In genomic region chr21:43262427-43262826, GRCh38 we compare ENCODE assay signal across 15 cellular contexts.
DNase-seq lines count a peak whose midpoint lies in the region; ATAC-seq and TF ChIP-seq lines count a peak whose summit lies in the region.
"Had no signal": no experiment of that assay in that cellular context is flagged by ENCODE, and none has a peak within 500 bp of the region (broad histone marks: within the 10 kb centered on the region; RNA-seq: fewer than 3 reads in every experiment).

No MANE protein-coding gene starts in this region.

- no peak overlapping the region for H3K4me3 ChIP-seq in lower lobe of right lung
- H3K4me3 ChIP-seq: HAP-1 had no signal

- no peaks in the 10 kb centered on the region for H3K9me3 ChIP-seq in lower lobe of right lung
- H3K9me3 ChIP-seq: HAP-1 had no signal

- no peaks in the 10 kb centered on the region for H3K4me1 Mint-ChIP-seq in type B pancreatic cell (ENCODE audit: unreplicated experiment)
- H3K4me1 Mint-ChIP-seq: WTC11 had no signal

- TF ChIP-seq CTCF in lower lobe of right lung (IDR thresholded peaks at IDR 0.05) (no peak), type B pancreatic cell (conservative IDR thresholded peaks at IDR 0.05) (no peak)

- intact Hi-C loops in lower lobe of right lung (cut with DNase I) = no loop called here

- no peaks in the 10 kb centered on the region for H3K4me1 ChIP-seq in lower lobe of right lung
- H3K4me1 ChIP-seq: HAP-1 had no signal

- no peak overlapping the region for H3K4me3 Mint-ChIP-seq in type B pancreatic cell
- H3K4me3 Mint-ChIP-seq: WTC11 had no signal

- peak; percentile 88 to 91 for ATAC-seq in lower lobe of right lung
- no peak for ATAC-seq in HG02798 (IDR thresholded peaks at IDR 0.05; ENCODE audit: poor library complexity, unreplicated experiment)
- ATAC-seq: WTC11 had no signal

- H3K9me3 Mint-ChIP-seq in type B pancreatic cell = peaks cover 4% of the 10 kb centered on the region

- no peaks in the 10 kb centered on the region for H3K36me3 Mint-ChIP-seq in type B pancreatic cell

- H3K27me3 Mint-ChIP-seq in type B pancreatic cell = no peaks in the 10 kb centered on the region

- H3K27me3 ChIP-seq in lower lobe of right lung (ENCODE audit: low read depth) = no peaks in the 10 kb centered on the region

- no peaks in the 10 kb centered on the region for H3K36me3 ChIP-seq in lower lobe of right lung
- H3K36me3 ChIP-seq: HAP-1 had no signal

- DNase-seq in activated CD8-positive, alpha-beta memory T cell treated with anti-CD3 and anti-CD28 coated beads, Interleukin-2, amount 50 U/mL, for 48 hours = peak; percentile 59
- no peak for DNase-seq in activated CD8-positive, alpha-beta memory T cell treated with anti-CD3 and anti-CD28 coated beads, Interleukin-2, amount 50 U/mL, for 4 hours
- DNase-seq in epithelial cell of prostate (ENCODE audit: low read depth, low spot score) = peak; percentile 20
- DNase-seq in lower lobe of right lung = peak; percentile 33
- DNase-seq in type B pancreatic cell (ENCODE audit: extremely low spot score, unreplicated experiment) = peak; percentile 83
- DNase-seq in DMS79 (lab: John Stamatoyannopoulos, UW) = no peak
- no peak for DNase-seq in NK-92 (lab: John Stamatoyannopoulos, UW; ENCODE audit: unreplicated experiment)
- DNase-seq: cerebellar nuclear complex; foreskin fibroblast; NCI-H1417 treated with DMSO at 0.1 percent for 48 hours; NCI-H69; stimulated activated CD4-positive, alpha-beta T cell treated with anti-CD3 and anti-CD28 coated beads, Interleukin-4, amount 100 ng/mL, for 4 hours had no signal

- H3K27ac Mint-ChIP-seq in type B pancreatic cell = no peak overlapping the region
- H3K27ac Mint-ChIP-seq: WTC11 had no signal

- no peak overlapping the region for H3K27ac ChIP-seq in epithelial cell of prostate
- H3K27ac ChIP-seq in lower lobe of right lung = no peak overlapping the region

Comparison
In these comparisons a context has a peak if more than half of its experiments do, and no peak if none do; other contexts are left out.
1. DNase-seq: peak in activated CD8-positive, alpha-beta memory T cell treated with anti-CD3 and anti-CD28 coated beads, Interleukin-2, amount 50 U/mL, for 48 hours (single experiment), epithelial cell of prostate (single experiment), lower lobe of right lung (single experiment) and type B pancreatic cell (single experiment); none in activated CD8-positive, alpha-beta memory T cell treated with anti-CD3 and anti-CD28 coated beads, Interleukin-2, amount 50 U/mL, for 4 hours (single experiment), DMS79 (single experiment) and NK-92 (single experiment).